ENCODE assay signal across 33 cellular contexts in the genomic region with DNA sequence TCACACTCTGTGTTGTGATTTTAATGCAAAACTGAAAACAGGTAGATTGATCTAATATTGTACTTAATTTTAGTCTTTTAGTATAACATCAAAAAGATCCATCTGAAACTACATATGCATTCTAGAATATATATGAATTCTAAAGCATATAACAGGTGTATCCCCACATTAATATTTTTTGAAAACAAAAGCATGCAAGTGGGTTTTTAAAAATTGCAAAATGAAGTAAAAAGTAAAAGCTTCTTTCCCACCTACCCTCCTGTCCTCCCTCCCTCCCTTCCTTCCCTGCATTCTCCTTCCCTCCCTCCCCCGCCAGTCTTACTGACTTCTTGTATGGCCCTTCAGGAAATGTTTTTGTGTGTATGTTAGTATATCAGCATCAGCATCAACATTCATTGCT.
"Had no signal": no experiment of that assay in that cellular context is flagged by ENCODE, and none has a peak within 500 bp of the region (broad histone marks: within the 10 kb centered on the region; RNA-seq: fewer than 3 reads in every experiment).

No MANE protein-coding gene starts in this region.

- H3K9me3 ChIP-seq: adrenal gland, breast epithelium, colonic mucosa, esophagus squamous epithelium, gastroesophageal sphincter, heart right ventricle had no signal

- H3K27me3 Mint-ChIP-seq: activated CD8-positive, alpha-beta T cell treated with anti-CD3 and anti-CD28 coated beads for 36 hours; activated naive CD4-positive, alpha-beta T cell treated with anti-CD3 and anti-CD28 coated beads, Interleukin-2, amount 50 U/mL, for 24 hours; activated naive CD8-positive, alpha-beta T cell treated with anti-CD3 and anti-CD28 coated beads for 36 hours; activated naive CD8-positive, alpha-beta T cell treated with anti-CD3 and anti-CD28 coated beads, Interleukin-2, amount 50 U/mL, for 24 hours; brain had no signal

- H3K4me3 Mint-ChIP-seq: activated CD8-positive, alpha-beta T cell treated with anti-CD3 and anti-CD28 coated beads for 36 hours; activated naive CD4-positive, alpha-beta T cell treated with anti-CD3 and anti-CD28 coated beads for 36 hours; activated naive CD4-positive, alpha-beta T cell treated with anti-CD3 and anti-CD28 coated beads, Interleukin-2, amount 50 U/mL, for 24 hours; activated naive CD8-positive, alpha-beta T cell treated with anti-CD3 and anti-CD28 coated beads for 36 hours; activated naive CD8-positive, alpha-beta T cell treated with anti-CD3 and anti-CD28 coated beads, Interleukin-2, amount 50 U/mL, for 24 hours; activated T-cell treated with anti-CD3 and anti-CD28 coated beads, Interleukin-2, amount 50 U/mL, for 4 hours; activated T-helper 1 cell treated with anti-CD3 and anti-CD28 coated beads, Interleukin-12 subunit alpha, Interleukin-12 subunit beta, Interleukin-2, Interleukin-4 antibody, amounts not matched to agents 30 ng/mL and 10 ng/mL and 1 ng/mL, durations not matched to agents 14 hours and 24 hours and 36 hours; brain had no signal

- H3K9me3 Mint-ChIP-seq: activated CD8-positive, alpha-beta T cell treated with anti-CD3 and anti-CD28 coated beads for 36 hours; activated naive CD4-positive, alpha-beta T cell treated with anti-CD3 and anti-CD28 coated beads for 36 hours; activated naive CD4-positive, alpha-beta T cell treated with anti-CD3 and anti-CD28 coated beads, Interleukin-2, amount 50 U/mL, for 24 hours; activated naive CD8-positive, alpha-beta T cell treated with anti-CD3 and anti-CD28 coated beads for 36 hours; activated naive CD8-positive, alpha-beta T cell treated with anti-CD3 and anti-CD28 coated beads, Interleukin-2, amount 50 U/mL, for 24 hours; activated T-cell treated with anti-CD3 and anti-CD28 coated beads, Interleukin-2, amount 50 U/mL, for 4 hours; activated T-helper 1 cell treated with anti-CD3 and anti-CD28 coated beads, Interleukin-12 subunit alpha, Interleukin-12 subunit beta, Interleukin-2, Interleukin-4 antibody, amounts not matched to agents 30 ng/mL and 10 ng/mL and 1 ng/mL, durations not matched to agents 14 hours and 24 hours and 36 hours; activated T-helper 2 cell treated with anti-CD3 and anti-CD28 coated beads, Interferon-gamma antibody, Interleukin-2, Interleukin-4, amounts not matched to agents 10 μg/mL and 5 μg/mL and 100 μg/mL, durations not matched to agents 14 hours and 24 hours and 36 hours; brain had no signal

- H2AFZ ChIP-seq: hepatocyte had no signal

- FAIRE-seq: endometrium had no signal

- DNase-seq: activated CD4-positive, alpha-beta T cell treated with anti-CD3 and anti-CD28 coated beads for 4 hours; activated CD4-positive, alpha-beta T cell treated with anti-CD3 and anti-CD28 coated beads, Interleukin-2, amount 50 U/mL, for 1 hour; activated CD4-positive, alpha-beta T cell treated with anti-CD3 and anti-CD28 coated beads, Interleukin-2, amount 50 U/mL, for 48 hours; activated CD4-positive, CD25-positive, alpha-beta regulatory T cell; activated CD4-positive, CD25-positive, alpha-beta regulatory T cell treated with anti-CD3 and anti-CD28 coated beads, Interleukin-2, amount 50 U/mL, for 72 hours; activated CD8-positive, alpha-beta memory T cell treated with anti-CD3 and anti-CD28 coated beads for 24 hours; activated CD8-positive, alpha-beta T cell treated with anti-CD3 and anti-CD28 coated beads for 36 hours; activated effector memory CD4-positive, alpha-beta T cell treated with anti-CD3 and anti-CD28 coated beads, Interleukin-2, amount 50 U/mL, for 16 hours; activated naive CD4-positive, alpha-beta T cell treated with anti-CD3 and anti-CD28 coated beads for 36 hours; activated naive CD8-positive, alpha-beta T cell treated with anti-CD3 and anti-CD28 coated beads for 36 hours; activated naive CD8-positive, alpha-beta T cell treated with anti-CD3 and anti-CD28 coated beads, Interleukin-2, amount 50 U/mL, for 24 hours; activated T-cell treated with anti-CD3 and anti-CD28 coated beads, Interleukin-2, amount 50 U/mL, for 4 hours; adrenal gland; amygdala; aorta; central memory CD4-positive, alpha-beta T cell; cerebellar nuclear complex; colonic mucosa; effector CD8-positive, alpha-beta T cell; erythroblast; esophagus squamous epithelium; foreskin melanocyte; heart right ventricle; T-helper 2 cell had no signal

- H3K4me1 ChIP-seq: adrenal gland, breast epithelium, colonic mucosa, esophagus squamous epithelium, gastroesophageal sphincter, heart right ventricle had no signal

- H3K4me3 ChIP-seq: adrenal gland, breast epithelium, cardiac muscle cell, colonic mucosa, esophagus squamous epithelium, gastroesophageal sphincter, heart right ventricle, hepatocyte had no signal

- H3K4me2 ChIP-seq: hepatocyte had no signal

- H3K79me2 ChIP-seq: hepatocyte had no signal

- H3K27ac Mint-ChIP-seq: activated CD8-positive, alpha-beta T cell treated with anti-CD3 and anti-CD28 coated beads for 36 hours; activated naive CD4-positive, alpha-beta T cell treated with anti-CD3 and anti-CD28 coated beads for 36 hours; activated naive CD4-positive, alpha-beta T cell treated with anti-CD3 and anti-CD28 coated beads, Interleukin-2, amount 50 U/mL, for 24 hours; activated naive CD8-positive, alpha-beta T cell treated with anti-CD3 and anti-CD28 coated beads for 36 hours; activated naive CD8-positive, alpha-beta T cell treated with anti-CD3 and anti-CD28 coated beads, Interleukin-2, amount 50 U/mL, for 24 hours; activated T-helper 1 cell treated with anti-CD3 and anti-CD28 coated beads, Interleukin-12 subunit alpha, Interleukin-12 subunit beta, Interleukin-2, Interleukin-4 antibody, amounts not matched to agents 30 ng/mL and 10 ng/mL and 1 ng/mL, durations not matched to agents 14 hours and 24 hours and 36 hours; activated T-helper 2 cell treated with anti-CD3 and anti-CD28 coated beads, Interferon-gamma antibody, Interleukin-2, Interleukin-4, amounts not matched to agents 10 μg/mL and 5 μg/mL and 100 μg/mL, durations not matched to agents 14 hours and 24 hours and 36 hours; brain had no signal

- H3K4me1 Mint-ChIP-seq: activated naive CD8-positive, alpha-beta T cell treated with anti-CD3 and anti-CD28 coated beads for 36 hours; activated naive CD8-positive, alpha-beta T cell treated with anti-CD3 and anti-CD28 coated beads, Interleukin-2, amount 50 U/mL, for 24 hours; brain had no signal

- H3K27me3 ChIP-seq: adrenal gland, breast epithelium, cardiac muscle cell, colonic mucosa, esophagus squamous epithelium, gastroesophageal sphincter, heart right ventricle, hepatocyte had no signal

- H3K27ac ChIP-seq: adrenal gland, breast epithelium, cardiac muscle cell, colonic mucosa, esophagus squamous epithelium, gastroesophageal sphincter, heart right ventricle, hepatocyte had no signal

- ATAC-seq: activated CD8-positive, alpha-beta T cell treated with anti-CD3 and anti-CD28 coated beads for 36 hours; activated naive CD8-positive, alpha-beta T cell treated with anti-CD3 and anti-CD28 coated beads, Interleukin-2, amount 50 U/mL, for 24 hours; activated T-cell treated with anti-CD3 and anti-CD28 coated beads, Interleukin-2, amount 50 U/mL, for 4 hours; gastroesophageal sphincter; heart right ventricle had no signal

- H3K36me3 ChIP-seq: breast epithelium, colonic mucosa had no signal
